ENCODE assay signal across 22 cellular contexts in genomic region chr1:153368477-153368876, GRCh38. TPM values are rescaled to one million over a fixed set of nuclear protein-coding genes. Genes with fewer than 3 reads are reported as not detected.
"Had no signal": no experiment of that assay in that cellular context is flagged by ENCODE, and none has a peak within 500 bp of the region (broad histone marks: within the 10 kb centered on the region; RNA-seq: fewer than 3 reads in every experiment).

No MANE protein-coding gene starts in this region.

- H3K9me3 ChIP-seq: adrenal gland, left ventricle myocardium inferior, mucosa of descending colon, prostate gland, stomach had no signal

- FAIRE-seq: bronchial epithelial cell, frontal cortex had no signal

- H3K36me3 ChIP-seq: adrenal gland, left ventricle myocardium inferior, neural progenitor cell, prostate gland, stomach had no signal

- H3K27me3 ChIP-seq: adrenal gland, neural progenitor cell had no signal

- H3K27ac ChIP-seq: adrenal gland, left ventricle myocardium inferior, neural progenitor cell, prostate gland, stomach had no signal

- H3K9ac ChIP-seq: neural progenitor cell had no signal

- H3K4me2 ChIP-seq: neural progenitor cell had no signal

- H3K4me3 ChIP-seq: adrenal gland, left ventricle myocardium inferior, mucosa of descending colon, neural progenitor cell, prostate gland, skin epidermis, stomach had no signal

- H2AFZ ChIP-seq: neural progenitor cell had no signal

- H3K4me1 ChIP-seq: adrenal gland, left ventricle myocardium inferior, neural progenitor cell, prostate gland, stomach had no signal

- ATAC-seq: activated naive CD4-positive, alpha-beta T cell treated with anti-CD3 and anti-CD28 coated beads, Interleukin-2, amount 50 U/mL, for 72 hours; mucosa of descending colon; right cardiac atrium had no signal

- DNase-seq: activated CD4-positive, alpha-beta T cell treated with anti-CD3 and anti-CD28 coated beads, Interleukin-2, amount 50 U/mL, for 48 hours; activated gamma-delta T cell treated with Interleukin-2 at 50 U/mL for 16 hours; cerebellar nuclear complex; effector CD4-positive, alpha-beta T cell; left ventricle myocardium inferior; mucosa of descending colon; naive B cell; right cardiac atrium; stimulated activated CD4-positive, alpha-beta T cell treated with anti-CD3 and anti-CD28 coated beads, Interleukin-4, amount 100 ng/mL, for 1 hour; stomach; T-helper 2 cell; trophoblast cell had no signal

RNA-seq across cellular contexts. Expression of gene S100A12, which starts 6.9 kb away (rescaled TPM):
- total RNA-seq: activated naive CD4-positive, alpha-beta T cell treated with anti-CD3 and anti-CD28 coated beads, Interleukin-2, amount 50 U/mL, for 72 hours; bronchial epithelial cell; kidney epithelial cell; osteocyte; prostate gland had no signal

RNA-seq across cellular contexts. Expression of gene S100A9, which starts 10.8 kb away (rescaled TPM):
- total RNA-seq: osteocyte had no signal

RNA-seq across cellular contexts. Expression of gene PGLYRP4, which starts 19.8 kb away (rescaled TPM):
- total RNA-seq: activated naive CD4-positive, alpha-beta T cell treated with anti-CD3 and anti-CD28 coated beads, Interleukin-2, amount 50 U/mL, for 72 hours; adrenal gland; bronchial epithelial cell; frontal cortex; left ventricle myocardium inferior; mucosa of descending colon; osteocyte; prostate gland; right cardiac atrium; stomach; temporal lobe had no signal
- polyA plus RNA-seq: adrenal gland, right cardiac atrium had no signal

RNA-seq across cellular contexts. Expression of gene S100A8, which starts 22.4 kb away (rescaled TPM):
- total RNA-seq: activated naive CD4-positive, alpha-beta T cell treated with anti-CD3 and anti-CD28 coated beads, Interleukin-2, amount 50 U/mL, for 72 hours; kidney epithelial cell; osteocyte had no signal

RNA-seq across cellular contexts. Expression of gene S100A7A, which starts 47.8 kb away (rescaled TPM):
- total RNA-seq: activated naive CD4-positive, alpha-beta T cell treated with anti-CD3 and anti-CD28 coated beads, Interleukin-2, amount 50 U/mL, for 72 hours; adrenal gland; bronchial epithelial cell; frontal cortex; kidney epithelial cell; left ventricle myocardium inferior; mucosa of descending colon; osteocyte; prostate gland; right cardiac atrium; stomach; temporal lobe had no signal
- polyA plus RNA-seq: adrenal gland, right cardiac atrium had no signal
